In the genomic region with DNA sequence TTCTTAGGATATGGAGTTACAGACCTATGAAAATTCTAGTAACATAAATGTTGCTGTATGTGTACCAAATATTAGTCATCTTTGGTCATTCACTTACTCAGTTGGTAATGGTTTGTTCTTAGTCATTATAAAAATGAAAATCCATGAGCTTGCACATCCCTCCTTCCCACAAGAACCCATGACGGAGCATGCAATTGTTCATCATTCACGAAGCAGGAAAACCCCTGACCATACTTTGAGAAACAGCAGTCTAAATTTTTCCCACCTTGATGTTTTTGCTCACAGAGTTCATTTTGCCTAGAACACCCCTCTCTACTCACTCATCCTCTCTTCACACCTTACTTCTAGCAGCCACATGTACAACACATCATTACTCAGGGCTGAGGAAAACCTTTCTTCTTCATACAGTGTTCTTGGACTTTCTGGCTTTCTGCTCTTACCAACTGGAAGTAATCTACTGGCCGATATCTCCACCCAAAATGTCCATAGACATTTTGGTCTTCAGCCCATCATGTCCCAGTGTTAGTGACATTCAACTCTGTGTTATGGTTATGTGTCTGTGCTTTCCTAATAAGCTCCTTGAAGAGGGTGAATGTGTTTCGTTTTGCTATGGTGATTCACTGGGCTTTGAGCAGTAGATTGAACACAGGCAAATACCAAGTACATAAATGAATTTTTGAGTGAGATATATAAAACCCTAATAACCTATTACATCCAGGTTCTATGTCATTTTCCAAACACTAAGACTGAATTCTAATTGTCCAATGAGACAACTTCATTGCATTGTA, we compare ENCODE assay signal across 11 cellular contexts.
A peak's percentile ranks its signal among the peaks of the same experiment; 100 is the strongest.
DNase-seq lines count a peak whose midpoint lies in the region; ATAC-seq and TF ChIP-seq lines count a peak whose summit lies in the region.
"Had no signal": no experiment of that assay in that cellular context is flagged by ENCODE, and none has a peak within 500 bp of the region (broad histone marks: within the 10 kb centered on the region; RNA-seq: fewer than 3 reads in every experiment).

No MANE protein-coding gene starts in this region.

- no peak overlapping the region for H3K4me3 ChIP-seq in AG10803 (ENCODE audit: low read length)
- no peak overlapping the region for H3K4me3 ChIP-seq in choroid plexus epithelial cell (ENCODE audit: low read depth, low read length)

- TF ChIP-seq CTCF in AG10803 (conservative IDR thresholded peaks at IDR 0.05; ENCODE audit: low read length): no peak
- no peak for TF ChIP-seq CTCF in choroid plexus epithelial cell (conservative IDR thresholded peaks at IDR 0.05; ENCODE audit: low read depth, low read length)

- DNase-seq in AG10803 (ENCODE audit: low read depth): peak; percentile 9
- peak; percentile 43 for DNase-seq in choroid plexus epithelial cell (ENCODE audit: low read depth)
- no peak for DNase-seq in HPDE6-E6E7 (ENCODE audit: extremely low spot score)
- no peak for DNase-seq in iPS-NIHi7 (ENCODE audit: extremely low spot score)
- DNase-seq in H4 (ENCODE audit: low spot score): no peak
- no peak for DNase-seq in GM19238 (ENCODE audit: insufficient read length, low spot score)
- DNase-seq: activated CD4-positive, CD25-positive, alpha-beta regulatory T cell treated with anti-CD3 and anti-CD28 coated beads, Interleukin-2, amount 50 U/mL, for 72 hours; CD4-positive, alpha-beta memory T cell; NCI-H2227 treated with DMSO at 0.1 percent for 48 hours had no signal

- ATAC-seq in GM18873 (IDR thresholded peaks at IDR 0.05; ENCODE audit: low FRiP score, unreplicated experiment) (peak; percentile 68), HG03039 (IDR thresholded peaks at IDR 0.05; ENCODE audit: unreplicated experiment) (peak; percentile 64)

Comparison
In these comparisons a context has a peak if more than half of its experiments do, and no peak if none do; other contexts are left out.
1. DNase-seq: peak in AG10803 (single experiment) and choroid plexus epithelial cell (single experiment); none in HPDE6-E6E7 (single experiment), iPS-NIHi7 (single experiment), H4 (single experiment) and GM19238 (single experiment).